Comparison of ENCODE assay signal across 3 cellular contexts in genomic region chr1:2482588-2482987, GRCh38.
A peak's percentile ranks its signal among the peaks of the same experiment; 100 is the strongest.
TF ChIP-seq lines count a peak whose summit lies in the region.

No MANE protein-coding gene starts in this region.

TF ChIP-seq in A549, 52 proteins besides CTCF, POLR2A, EP300 and RAD21 (continued from another document):
- TF ChIP-seq REST (IDR thresholded peaks at IDR 0.05) = peak; percentile 66; the same call in 1 of the 2 replicates

TF ChIP-seq in HEK293, 187 proteins besides CTCF, POLR2A, EP300 and RAD21 (continued from another document):
- peak; percentile 98 for TF ChIP-seq REST (tag by site-specific recombination; IDR thresholded peaks at IDR 0.05)

TF ChIP-seq in SK-N-SH treated with all-trans-retinoic acid at 6 μM for 48 hours, 23 proteins besides CTCF, POLR2A, EP300 and RAD21 (continued from another document):
- no peak for TF ChIP-seq PATZ1 (CRISPR knock-in tag; IDR thresholded peaks at IDR 0.05; ENCODE audit: borderline replicate concordance)
- TF ChIP-seq TOX (CRISPR knock-in tag; IDR thresholded peaks at IDR 0.05; ENCODE audit: borderline replicate concordance) = no peak
- no peak for TF ChIP-seq POU6F1 (CRISPR knock-in tag; IDR thresholded peaks at IDR 0.05; ENCODE audit: borderline replicate concordance, low read depth)
